In genomic region chr1:19076841-19077616, GRCh38 we compare ENCODE assay signal across 18 cellular contexts.
"Had no signal": no experiment of that assay in that cellular context is flagged by ENCODE, and none has a peak within 500 bp of the region (broad histone marks: within the 10 kb centered on the region; RNA-seq: fewer than 3 reads in every experiment).

No MANE protein-coding gene starts in this region.

- H3K27me3 Mint-ChIP-seq: activated B cell treated with CpG ODN at 0.5 μM for 24 hours; activated naive CD8-positive, alpha-beta T cell treated with anti-CD3 and anti-CD28 coated beads, Interleukin-2, amount 10 ng/mL, durations not matched to agents 7 days and 5 days; dendritic cell treated with granulocyte-macrophage colony-stimulating factor and Interleukin-4, amounts not matched to agents 40 ng/mL and 50 ng/mL, for 4 days had no signal

- H3K4me3 Mint-ChIP-seq: activated B cell treated with CpG ODN at 0.5 μM for 24 hours; activated naive CD8-positive, alpha-beta T cell treated with anti-CD3 and anti-CD28 coated beads, Interleukin-2, amount 10 ng/mL, durations not matched to agents 7 days and 5 days; dendritic cell treated with granulocyte-macrophage colony-stimulating factor and Interleukin-4, amounts not matched to agents 40 ng/mL and 50 ng/mL, for 4 days; neural progenitor cell had no signal

- H3K9me3 Mint-ChIP-seq: activated B cell treated with CpG ODN at 0.5 μM for 24 hours; activated naive CD8-positive, alpha-beta T cell treated with anti-CD3 and anti-CD28 coated beads, Interleukin-2, amount 10 ng/mL, durations not matched to agents 7 days and 5 days; dendritic cell treated with granulocyte-macrophage colony-stimulating factor and Interleukin-4, amounts not matched to agents 40 ng/mL and 50 ng/mL, for 4 days; neural progenitor cell had no signal

- H3K4me1 ChIP-seq: neural progenitor cell had no signal

- H3K27me3 ChIP-seq: brain microvascular endothelial cell, gastroesophageal sphincter, neural progenitor cell, pancreas, thyroid gland had no signal

- ATAC-seq: gastroesophageal sphincter, left colon, pancreas had no signal

- H3K27ac Mint-ChIP-seq: activated B cell treated with CpG ODN at 0.5 μM for 24 hours; activated naive CD8-positive, alpha-beta T cell treated with anti-CD3 and anti-CD28 coated beads, Interleukin-2, amount 10 ng/mL, durations not matched to agents 7 days and 5 days; dendritic cell treated with granulocyte-macrophage colony-stimulating factor and Interleukin-4, amounts not matched to agents 40 ng/mL and 50 ng/mL, for 4 days; neural progenitor cell had no signal

- H3K27ac ChIP-seq: brain microvascular endothelial cell, gastroesophageal sphincter, neural progenitor cell, thyroid gland had no signal

- H2AFZ ChIP-seq: neural progenitor cell had no signal

- H3K9me3 ChIP-seq: gastroesophageal sphincter, pancreas, thyroid gland had no signal

- H3K36me3 ChIP-seq: neural progenitor cell had no signal

- DNase-seq: activated B cell treated with CpG ODN at 0.5 μM for 24 hours; activated CD4-positive, alpha-beta T cell treated with anti-CD3 and anti-CD28 coated beads for 48 hours; activated naive CD4-positive, alpha-beta T cell; activated naive CD8-positive, alpha-beta T cell treated with anti-CD3 and anti-CD28 coated beads, Interleukin-2, amount 10 ng/mL, durations not matched to agents 7 days and 5 days; activated T-cell treated with anti-CD3 and anti-CD28 coated beads for 4 hours; brain microvascular endothelial cell; cerebellar nuclear complex; effector memory CD4-positive, alpha-beta T cell; left colon; pancreas; stimulated activated CD4-positive, alpha-beta T cell treated with anti-CD3 and anti-CD28 coated beads, Interleukin-4, amount 100 ng/mL, for 4 hours; SW 1271; thyroid gland had no signal

- FAIRE-seq: pancreas, TTC549 had no signal

- H3K4me3 ChIP-seq: gastroesophageal sphincter, lung, neural progenitor cell, pancreas, thyroid gland had no signal

- H3K9ac ChIP-seq: neural progenitor cell had no signal

- H3K4me2 ChIP-seq: neural progenitor cell had no signal

- H3K4me1 Mint-ChIP-seq: neural progenitor cell had no signal
